In genomic region chr1:16163882-16164820, GRCh38 we compare ENCODE assay signal across 1 cellular context.
A peak's percentile ranks its signal among the peaks of the same experiment; 100 is the strongest.
TF ChIP-seq lines count a peak whose summit lies in the region.

No MANE protein-coding gene starts in this region.

TF ChIP-seq in HepG2, 621 proteins besides CTCF, POLR2A, EP300 and RAD21 (continued from another document and continues in another):
- no peak for TF ChIP-seq PRDM15 (CRISPR knock-in tag; IDR thresholded peaks at IDR 0.05)
- TF ChIP-seq ZNF276 (CRISPR knock-in tag; IDR thresholded peaks at IDR 0.05; ENCODE audit: low read depth): no peak
- no peak for TF ChIP-seq BATF2 (CRISPR knock-in tag; IDR thresholded peaks at IDR 0.05)
- no peak for TF ChIP-seq ATRX (CRISPR knock-in tag; IDR thresholded peaks at IDR 0.05; ENCODE audit: borderline replicate concordance)
- TF ChIP-seq ZNF382 (CRISPR knock-in tag; IDR thresholded peaks at IDR 0.05; ENCODE audit: borderline replicate concordance): no peak
- TF ChIP-seq MTF2 (CRISPR knock-in tag; IDR thresholded peaks at IDR 0.05; ENCODE audit: borderline replicate concordance): no peak
- peak; percentile 61; the same call in 1 of the 2 replicates for TF ChIP-seq HOXA5 (CRISPR knock-in tag; IDR thresholded peaks at IDR 0.05)
- no peak for TF ChIP-seq ZNF205 (CRISPR knock-in tag; IDR thresholded peaks at IDR 0.05)
- TF ChIP-seq CAMTA2 (CRISPR knock-in tag; IDR thresholded peaks at IDR 0.05; ENCODE audit: borderline replicate concordance): no peak
- no peak for TF ChIP-seq TRIM24 (CRISPR knock-in tag; IDR thresholded peaks at IDR 0.05)
- TF ChIP-seq TEAD3 (CRISPR knock-in tag; optimal IDR thresholded peaks at IDR 0.05; ENCODE audit: borderline replicate concordance): peak; percentile 42
- TF ChIP-seq ZNF777 (CRISPR knock-in tag; IDR thresholded peaks at IDR 0.05): no peak
- peak; percentile 86 for TF ChIP-seq ZNF18 (CRISPR knock-in tag; IDR thresholded peaks at IDR 0.05; ENCODE audit: insufficient replicate concordance)
- TF ChIP-seq KLF6 (CRISPR knock-in tag; IDR thresholded peaks at IDR 0.05): peak; percentile 40; the same call in 1 of the 2 replicates
- no peak for TF ChIP-seq DMTF1 (CRISPR knock-in tag; IDR thresholded peaks at IDR 0.05)
- no peak for TF ChIP-seq MTERF4 (CRISPR knock-in tag; IDR thresholded peaks at IDR 0.05)
- TF ChIP-seq POLR2AphosphoS5 (IDR thresholded peaks at IDR 0.05; ENCODE audit: low read depth, low read length): no peak
- TF ChIP-seq POLR2G (IDR thresholded peaks at IDR 0.05; ENCODE audit: low read depth, low read length): no peak
- no peak for TF ChIP-seq ZNF816 (CRISPR knock-in tag; IDR thresholded peaks at IDR 0.05; ENCODE audit: borderline replicate concordance)
- TF ChIP-seq ATF3 (CRISPR knock-in tag; IDR thresholded peaks at IDR 0.05): peak; percentile 93
- TF ChIP-seq CEBPB (IDR thresholded peaks at IDR 0.05; ENCODE audit: borderline replicate concordance, low read depth, low read length): peak; percentile 33; the same call in 1 of the 2 replicates
- TF ChIP-seq ZKSCAN1 (IDR thresholded peaks at IDR 0.05; ENCODE audit: low read length): no peak
- 0 out of 2 replicates have a peak, but pooled peaks have one; percentile 16 for TF ChIP-seq SPEN (CRISPR knock-in tag; IDR thresholded peaks at IDR 0.05; ENCODE audit: low read depth)
- TF ChIP-seq DRAP1 (CRISPR knock-in tag; IDR thresholded peaks at IDR 0.05): no peak; the same call in 1 of the 2 replicates
- no peak for TF ChIP-seq ZNF619 (CRISPR knock-in tag; IDR thresholded peaks at IDR 0.05)
- peak; percentile 60; the same call in 1 of the 3 replicates for TF ChIP-seq MXI1 (IDR thresholded peaks at IDR 0.05; ENCODE audit: borderline replicate concordance, low read depth, low read length)
- no peak for TF ChIP-seq ZNF747 (CRISPR knock-in tag; IDR thresholded peaks at IDR 0.05; ENCODE audit: borderline replicate concordance)
- peak; percentile 43; the same call in 1 of the 2 replicates for TF ChIP-seq ZNF350 (CRISPR knock-in tag; IDR thresholded peaks at IDR 0.05; ENCODE audit: borderline replicate concordance, low read depth)
- no peak for TF ChIP-seq SRSF9 (IDR thresholded peaks at IDR 0.05; ENCODE audit: borderline replicate concordance, insufficient read depth, low read depth, low read length, poor library complexity, severe bottlenecking)
- TF ChIP-seq ZNF317 (CRISPR knock-in tag; IDR thresholded peaks at IDR 0.05): peak; percentile 64; the same call in 1 of the 2 replicates
- TF ChIP-seq ZNF564 (CRISPR knock-in tag; IDR thresholded peaks at IDR 0.05): 0 out of 2 replicates have a peak, but pooled peaks have one; percentile 33
- TF ChIP-seq DPF2 (CRISPR knock-in tag; IDR thresholded peaks at IDR 0.05; ENCODE audit: borderline replicate concordance, low read depth): no peak
- peak; percentile 83 for TF ChIP-seq JUN (CRISPR knock-in tag; IDR thresholded peaks at IDR 0.05)
- peak; percentile 86 for TF ChIP-seq FOXP4 (CRISPR knock-in tag; IDR thresholded peaks at IDR 0.05)
- no peak for TF ChIP-seq TP53 (CRISPR knock-in tag; conservative IDR thresholded peaks at IDR 0.05)
- TF ChIP-seq ZNF24 (IDR thresholded peaks at IDR 0.05): no peak
- TF ChIP-seq SNAI1 (CRISPR knock-in tag; IDR thresholded peaks at IDR 0.05; ENCODE audit: borderline replicate concordance): no peak
- TF ChIP-seq ZNF331 (CRISPR knock-in tag; IDR thresholded peaks at IDR 0.05): peak; percentile 35; the same call in 1 of the 2 replicates
- TF ChIP-seq LCORL (IDR thresholded peaks at IDR 0.05): no peak
- TF ChIP-seq LCORL (CRISPR knock-in tag; IDR thresholded peaks at IDR 0.05): peak; percentile 75; the same call in 1 of the 2 replicates
- TF ChIP-seq BRF2 (CRISPR knock-in tag; IDR thresholded peaks at IDR 0.05): no peak
- TF ChIP-seq ZBTB7A (CRISPR knock-in tag; IDR thresholded peaks at IDR 0.05): no peak
